Comparison of ENCODE assay signal across 19 cellular contexts in the genomic region with DNA sequence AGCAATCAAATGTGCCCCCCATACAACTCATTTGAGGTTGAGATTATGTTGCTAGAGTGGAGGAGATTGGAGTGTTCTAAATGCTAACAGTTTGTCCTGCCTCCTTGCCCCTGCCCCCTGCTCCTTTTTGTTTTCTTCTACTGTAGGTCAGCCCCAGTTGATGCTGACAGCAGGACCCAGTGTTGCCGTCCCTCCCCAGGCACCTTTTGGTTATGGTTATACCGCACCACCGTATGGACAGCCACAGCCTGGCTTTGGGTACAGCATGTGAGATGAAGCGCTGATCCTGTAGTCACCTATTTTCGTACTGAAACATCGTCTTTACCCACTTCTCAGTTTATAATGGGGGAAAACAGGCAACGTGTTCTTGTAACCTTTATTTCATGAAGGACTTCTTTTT.
"Had no signal": no experiment of that assay in that cellular context is flagged by ENCODE, and none has a peak within 500 bp of the region (broad histone marks: within the 10 kb centered on the region; RNA-seq: fewer than 3 reads in every experiment).

No MANE protein-coding gene starts in this region.

- FAIRE-seq: colon, endometrium had no signal

- H3K4me3 ChIP-seq: adrenal gland, esophagus muscularis mucosa, mucosa of descending colon, tibial artery, uterus had no signal

- H3K4me3 Mint-ChIP-seq: activated T-helper 1 cell treated with anti-CD3 and anti-CD28 coated beads, Interleukin-12 subunit alpha, Interleukin-12 subunit beta, Interleukin-2, Interleukin-4 antibody, amounts not matched to agents 30 ng/mL and 10 ng/mL and 1 ng/mL, durations not matched to agents 14 hours and 24 hours and 36 hours; memory B cell; naive thymus-derived CD4-positive, alpha-beta T cell; stimulated activated memory B cell treated with anti-CD40 and anti-IgM and Interleukin-4, amounts not matched to agents 10 μg/mL and 1 μg/mL and 100 μg/mL, for 72 hours had no signal

- ATAC-seq: activated CD4-positive, CD25-positive, alpha-beta regulatory T cell treated with anti-CD3 and anti-CD28 coated beads, Interleukin-2, amount 50 U/mL, for 24 hours; left ventricle myocardium superior; naive thymus-derived CD4-positive, alpha-beta T cell; stimulated activated memory B cell treated with anti-CD40 and anti-IgM and Interleukin-4, amounts not matched to agents 10 μg/mL and 1 μg/mL and 100 μg/mL, for 72 hours had no signal

- H3K27ac Mint-ChIP-seq: activated T-helper 1 cell treated with anti-CD3 and anti-CD28 coated beads, Interleukin-12 subunit alpha, Interleukin-12 subunit beta, Interleukin-2, Interleukin-4 antibody, amounts not matched to agents 30 ng/mL and 10 ng/mL and 1 ng/mL, durations not matched to agents 14 hours and 24 hours and 36 hours; memory B cell had no signal

- DNase-seq: activated CD4-positive, alpha-beta T cell treated with anti-CD3 and anti-CD28 coated beads, Interleukin-2, amount 50 U/mL, for 4 hours; activated naive CD4-positive, alpha-beta T cell treated with Interleukin-2 at 50 U/mL for 16 hours; adrenal gland; caudate nucleus; left ventricle myocardium superior; mucosa of descending colon; naive thymus-derived CD4-positive, alpha-beta T cell; retina; stimulated activated CD4-positive, alpha-beta T cell treated with anti-CD3 and anti-CD28 coated beads, Interleukin-2, amount 100 ng/mL, for 48 hours; T-helper 9 cell; tibial artery; uterus had no signal

- H3K27me3 Mint-ChIP-seq: memory B cell; naive thymus-derived CD4-positive, alpha-beta T cell; stimulated activated memory B cell treated with anti-CD40 and anti-IgM and Interleukin-4, amounts not matched to agents 10 μg/mL and 1 μg/mL and 100 μg/mL, for 72 hours had no signal

- H3K27ac ChIP-seq: adrenal gland, esophagus muscularis mucosa, tibial artery, uterus had no signal

- H3K9me3 Mint-ChIP-seq: activated T-helper 1 cell treated with anti-CD3 and anti-CD28 coated beads, Interleukin-12 subunit alpha, Interleukin-12 subunit beta, Interleukin-2, Interleukin-4 antibody, amounts not matched to agents 30 ng/mL and 10 ng/mL and 1 ng/mL, durations not matched to agents 14 hours and 24 hours and 36 hours; memory B cell; naive thymus-derived CD4-positive, alpha-beta T cell; stimulated activated memory B cell treated with anti-CD40 and anti-IgM and Interleukin-4, amounts not matched to agents 10 μg/mL and 1 μg/mL and 100 μg/mL, for 72 hours had no signal

- H3K9me3 ChIP-seq: adrenal gland, esophagus muscularis mucosa, mucosa of descending colon, tibial artery, uterus had no signal

- H3K27me3 ChIP-seq: adrenal gland, esophagus muscularis mucosa, tibial artery, uterus had no signal

- H3K4me1 ChIP-seq: adrenal gland, tibial artery, uterus had no signal

- H3K36me3 ChIP-seq: uterus had no signal
